In genomic region chr12:109934026-109934425, GRCh38 we compare ENCODE assay signal across 1 cellular context.
TF ChIP-seq lines count a peak whose summit lies in the region.

No MANE protein-coding gene starts in this region.

TF ChIP-seq in SK-N-SH, 30 proteins besides CTCF, POLR2A, EP300 and RAD21 (continued from another document):
- TF ChIP-seq ZBTB33 (IDR thresholded peaks at IDR 0.05; ENCODE audit: borderline replicate concordance, low read depth) (no peak), RFX5 (IDR thresholded peaks at IDR 0.05; ENCODE audit: low read length) (no peak), USF1 (IDR thresholded peaks at IDR 0.05; ENCODE audit: borderline replicate concordance, low read depth) (no peak), GABPA (IDR thresholded peaks at IDR 0.05; ENCODE audit: low read depth) (no peak)
TF ChIP-seq in SK-N-SH: peak in this region for 0.
